ENCODE assay signal across 9 cellular contexts in the genomic region with DNA sequence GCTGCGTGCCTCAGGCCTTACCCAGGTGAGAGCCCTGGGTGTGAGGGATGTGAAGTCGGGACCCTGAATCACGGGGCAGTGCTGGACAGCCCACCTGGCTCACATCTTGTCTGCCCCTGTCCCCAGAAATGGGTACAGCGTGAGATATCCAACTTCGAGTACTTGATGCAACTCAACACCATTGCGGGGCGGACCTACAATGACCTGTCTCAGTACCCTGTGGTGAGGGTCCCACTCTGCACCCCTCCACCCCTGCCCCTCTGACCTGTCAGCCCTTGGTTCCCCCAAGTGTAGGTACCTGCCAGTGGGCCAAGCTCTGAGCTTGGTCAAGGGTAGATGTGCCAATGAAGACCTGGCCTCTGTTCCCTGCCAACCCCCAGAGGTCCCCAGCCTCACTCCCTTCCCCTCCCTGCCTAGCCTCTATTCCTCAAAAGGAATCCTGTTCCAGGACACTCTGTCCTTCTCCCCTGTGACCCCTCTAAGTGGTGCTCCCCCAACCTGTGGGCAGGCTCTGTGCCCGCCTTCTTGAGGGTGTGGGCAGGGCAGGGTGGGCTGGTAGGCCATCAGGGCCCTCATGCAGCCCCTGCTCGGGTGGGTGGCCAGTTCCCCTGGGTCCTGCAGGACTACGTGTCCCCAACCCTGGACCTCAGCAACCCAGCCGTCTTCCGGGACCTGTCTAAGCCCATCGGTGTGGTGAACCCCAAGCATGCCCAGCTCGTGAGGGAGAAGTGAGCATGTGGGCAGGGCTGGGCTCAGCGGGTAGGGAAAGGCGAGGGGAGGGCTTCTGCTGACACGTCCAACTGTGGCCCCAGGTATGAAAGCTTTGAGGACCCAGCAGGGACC.
"Had no signal": no experiment of that assay in that cellular context is flagged by ENCODE, and none has a peak within 500 bp of the region (broad histone marks: within the 10 kb centered on the region; RNA-seq: fewer than 3 reads in every experiment).

No MANE protein-coding gene starts in this region.

- H3K27me3 ChIP-seq: colonic mucosa, thyroid gland had no signal

- FAIRE-seq: astrocyte had no signal

- H3K27ac ChIP-seq: colonic mucosa, thyroid gland had no signal

- H3K4me3 ChIP-seq: colonic mucosa, thyroid gland had no signal

- H3K4me1 ChIP-seq: colonic mucosa had no signal

- ATAC-seq: left colon had no signal

- H3K9me3 ChIP-seq: colonic mucosa, thyroid gland had no signal

- DNase-seq: activated CD4-positive, alpha-beta T cell treated with anti-CD3 and anti-CD28 coated beads for 1 hour; activated CD4-positive, alpha-beta T cell treated with anti-CD3 and anti-CD28 coated beads, Interleukin-2, amount 50 U/mL, for 48 hours; colonic mucosa; effector CD8-positive, alpha-beta T cell; foreskin melanocyte; SIG-M5 had no signal
